ENCODE assay signal across 13 cellular contexts in genomic region chr19:35395762-35396199, GRCh38. TPM values are rescaled to one million over a fixed set of nuclear protein-coding genes. Genes with fewer than 3 reads are reported as not detected.
DNase-seq lines count a peak whose midpoint lies in the region; FAIRE-seq and TF ChIP-seq lines count a peak whose summit lies in the region.
"Had no signal": no experiment of that assay in that cellular context is flagged by ENCODE, and none has a peak within 500 bp of the region (broad histone marks: within the 10 kb centered on the region; RNA-seq: fewer than 3 reads in every experiment).

No MANE protein-coding gene starts in this region.

- H2BK5ac ChIP-seq in H9 (ENCODE audit: insufficient read length, low read length): no peak overlapping the region

- peak; percentile 45 for DNase-seq in H9
- DNase-seq in T-helper 2 cell: no peak
- DNase-seq in NCI-H187 treated with DMSO at 0.1 percent for 48 hours (lab: John Stamatoyannopoulos, UW): no peak
- no peak for DNase-seq in KG1 (lab: John Stamatoyannopoulos, UW)
- DNase-seq: amniotic stem cell; CD4-positive, alpha-beta T cell; NCI-H1092 treated with DMSO at 0.1 percent for 48 hours had no signal

- no peak overlapping the region for H3K4me2 ChIP-seq in H9 (ENCODE audit: insufficient read depth, insufficient read length, low read length)

- H3K4me1 ChIP-seq in H9 (ENCODE audit: insufficient read depth, low read length) (no peaks in the 10 kb centered on the region), rectal smooth muscle tissue (ENCODE audit: control insufficient read depth, insufficient read depth, low read length) (no peaks in the 10 kb centered on the region)

- no peaks in the 10 kb centered on the region for H3K27me3 ChIP-seq in H9 (ENCODE audit: insufficient read depth, low read length)
- no peaks in the 10 kb centered on the region for H3K27me3 ChIP-seq in rectal smooth muscle tissue (ENCODE audit: control insufficient read depth, insufficient read depth, low read length)

- no peak overlapping the region; a peak in 1 of 7 replicates for H3K27ac Mint-ChIP-seq in H9
- H3K27ac Mint-ChIP-seq: CD4-positive, alpha-beta T cell; dendritic cell treated with granulocyte-macrophage colony-stimulating factor and Interleukin-4, amounts not matched to agents 40 ng/mL and 50 ng/mL, for 4 days had no signal

- H3K9ac ChIP-seq in H9 (ENCODE audit: extremely low read depth, insufficient read length, low read length): no peak overlapping the region
- no peak overlapping the region for H3K9ac ChIP-seq in rectal smooth muscle tissue (ENCODE audit: low read length)

- H3K9me3 ChIP-seq in H9 (ENCODE audit: control insufficient read depth, low read depth, low read length): no peaks in the 10 kb centered on the region

- no peak overlapping the region for H4K8ac ChIP-seq in H9 (replicated peaks; ENCODE audit: insufficient read length, low read depth, low read length)

- peak; percentile 71 for FAIRE-seq in islet of Langerhans (lab: Jason Lieb, UNC)
- FAIRE-seq: HTR-8/SVneo had no signal

- no peaks in the 10 kb centered on the region for H3K9me3 Mint-ChIP-seq in H9
- H3K9me3 Mint-ChIP-seq: CD4-positive, alpha-beta T cell; dendritic cell treated with granulocyte-macrophage colony-stimulating factor and Interleukin-4, amounts not matched to agents 40 ng/mL and 50 ng/mL, for 4 days had no signal

- no peak overlapping the region for H2AK5ac ChIP-seq in H9 (ENCODE audit: insufficient read length, low read length)

- H2AFZ ChIP-seq in H9 (ENCODE audit: low read length): no peak overlapping the region

- H3K4me3 ChIP-seq in rectal smooth muscle tissue (ENCODE audit: low read length): no peak overlapping the region

- H4K91ac ChIP-seq in H9 (ENCODE audit: insufficient read length, low read depth, low read length): no peak overlapping the region

- no peaks in the 10 kb centered on the region for H3K36me3 ChIP-seq in rectal smooth muscle tissue (ENCODE audit: control insufficient read depth, insufficient read depth, low read length)

- H3K36me3 Mint-ChIP-seq in H9 (ENCODE audit: insufficient read depth in 1 of 3, low read depth in 3 of 3): no peaks in the 10 kb centered on the region

- no peak overlapping the region for H3K56ac ChIP-seq in H9 (ENCODE audit: insufficient read length, low read depth, low read length)

- H3K23me2 ChIP-seq in H9 (ENCODE audit: insufficient read length, low read depth, low read length, poor library complexity, severe bottlenecking): no peaks in the 10 kb centered on the region

- no peaks in the 10 kb centered on the region for H3K79me2 ChIP-seq in H9 (ENCODE audit: insufficient read depth, low read length)

- H3K27me3 Mint-ChIP-seq in H9 (ENCODE audit: low read depth): peaks cover 2% of the 10 kb centered on the region
- H3K27me3 Mint-ChIP-seq: CD4-positive, alpha-beta T cell had no signal

- H3K23ac ChIP-seq in H9 (ENCODE audit: insufficient read length, low read depth, low read length): no peak overlapping the region

- no peak overlapping the region for H2BK120ac ChIP-seq in H9 (ENCODE audit: low read depth, low read length, poor library complexity, severe bottlenecking)

- no peak overlapping the region for H2BK15ac ChIP-seq in H9 (ENCODE audit: low read depth, low read length)

- no peak overlapping the region for H4K5ac ChIP-seq in H9 (ENCODE audit: insufficient read length, low read depth, low read length)

- no peak for TF ChIP-seq CTCF in H9 (conservative IDR thresholded peaks at IDR 0.05)
- TF ChIP-seq CTCF in VCaP (conservative IDR thresholded peaks at IDR 0.05): no peak

- H3K4me3 Mint-ChIP-seq in H9: no peak overlapping the region
- H3K4me3 Mint-ChIP-seq: CD4-positive, alpha-beta T cell; dendritic cell treated with granulocyte-macrophage colony-stimulating factor and Interleukin-4, amounts not matched to agents 40 ng/mL and 50 ng/mL, for 4 days had no signal

- peaks cover 0 to 4% of the 10 kb centered on the region in 2 experiments; a peak in 1 of 4 replicates for H3K4me1 Mint-ChIP-seq in H9

- H2BK12ac ChIP-seq in H9 (ENCODE audit: insufficient read length, low read depth, low read length): no peak overlapping the region

- H2BK20ac ChIP-seq in H9 (ENCODE audit: low read depth, low read length, poor library complexity, severe bottlenecking): no peak overlapping the region

- H3K79me1 ChIP-seq in H9 (ENCODE audit: insufficient read depth, low read depth, low read length, poor library complexity, severe bottlenecking): no peaks in the 10 kb centered on the region

- H3T11ph ChIP-seq in H9 (ENCODE audit: low read length): no peak overlapping the region

- H4K20me1 ChIP-seq in H9 (ENCODE audit: control insufficient read depth, insufficient read depth, insufficient read length): no peaks in the 10 kb centered on the region

- WGBS in H9 (ENCODE audit: extremely low coverage, insufficient read length, low lambda C conversion rate): no CpG with 5 or more reads among the region's 12 CpGs

- no peak overlapping the region for H3K27ac ChIP-seq in H9 (ENCODE audit: insufficient read length, low read depth, low read length)
- H3K27ac ChIP-seq in VCaP: peak overlapping the region; percentile 57
- H3K27ac ChIP-seq in rectal smooth muscle tissue (ENCODE audit: low read depth, low read length): peak overlapping the region; percentile 2

- H3K18ac ChIP-seq in H9 (ENCODE audit: insufficient read length, low read depth, low read length): no peak overlapping the region

- H3K4ac ChIP-seq in H9 (ENCODE audit: low read depth, low read length): no peak overlapping the region

- H3K14ac ChIP-seq in H9 (ENCODE audit: insufficient read depth, low read length): no peak overlapping the region

RNA-seq across cellular contexts. Expression of gene GPR42, which starts 24.9 kb away (rescaled TPM):
- not detected in 2 replicates for total RNA-seq in H9 (2021)

RNA-seq across cellular contexts. Expression of gene FFAR3, which starts 37.5 kb away (rescaled TPM):
- not detected in 2 replicates for total RNA-seq in H9 (2021)
- total RNA-seq: CD4-positive, alpha-beta T cell had no signal

RNA-seq across cellular contexts. Expression of gene FFAR1, which starts 48.1 kb away (rescaled TPM):
- total RNA-seq in H9 (2021): not detected in 2 replicates
- total RNA-seq: CD4-positive, alpha-beta T cell; subcutaneous adipose tissue had no signal

RNA-seq across cellular contexts. Expression of gene FFAR2, which starts 52.3 kb away (rescaled TPM):
- total RNA-seq in H9 (2021): not detected in 2 replicates
